In genomic region chr15:93056836-93057235, GRCh38 we compare ENCODE assay signal across 28 cellular contexts. TPM values are rescaled to one million over a fixed set of nuclear protein-coding genes. Genes with fewer than 3 reads are reported as not detected.
"Had no signal": no experiment of that assay in that cellular context is flagged by ENCODE, and none has a peak within 500 bp of the region (broad histone marks: within the 10 kb centered on the region; RNA-seq: fewer than 3 reads in every experiment).

No MANE protein-coding gene starts in this region.

- H3K36me3 ChIP-seq: cardiac muscle cell, ovary, prostate gland had no signal

- H3K27ac ChIP-seq: body of pancreas, cardiac muscle cell, foreskin keratinocyte, hepatocyte, ovary, prostate gland had no signal

- H3K4me1 ChIP-seq: prostate gland had no signal

- H2AFZ ChIP-seq: hepatocyte had no signal

- ATAC-seq: activated CD4-positive, CD25-positive, alpha-beta regulatory T cell treated with anti-CD3 and anti-CD28 coated beads, Interleukin-2, amount 50 U/mL, for 24 hours; activated CD8-positive, alpha-beta memory T cell treated with anti-CD3 and anti-CD28 coated beads, Interleukin-2, amount 10 ng/mL, durations not matched to agents 7 days and 5 days; activated CD8-positive, alpha-beta T cell treated with anti-CD3 and anti-CD28 coated beads for 36 hours; body of pancreas; foreskin keratinocyte; left colon; mucosa of descending colon; naive thymus-derived CD4-positive, alpha-beta T cell; right cardiac atrium; stimulated activated naive CD8-positive, alpha-beta T cell treated with anti-CD3 and anti-CD28 coated beads, Interleukin-15, Interleukin-2, amounts not matched to agents 100 U/mL and 50 U/mL, for 24 hours; T-helper 17 cell had no signal

- H3K4me3 ChIP-seq: body of pancreas, cardiac muscle cell, hepatocyte, mucosa of descending colon, ovary, prostate gland, tibial nerve had no signal

- H3K4me2 ChIP-seq: hepatocyte had no signal

- H3K79me2 ChIP-seq: hepatocyte had no signal

- FAIRE-seq: endometrium, islet of Langerhans, urothelium cell line had no signal

- H3K27me3 ChIP-seq: body of pancreas, cardiac muscle cell, foreskin keratinocyte, hepatocyte, ovary, tibial nerve had no signal

- H3K9me3 ChIP-seq: body of pancreas, mucosa of descending colon, ovary, prostate gland, tibial nerve had no signal

- DNase-seq: activated CD4-positive, alpha-beta T cell treated with anti-CD3 and anti-CD28 coated beads, Interleukin-2, amount 10 ng/mL, durations not matched to agents 24 days and 14 days; activated CD8-positive, alpha-beta memory T cell treated with anti-CD3 and anti-CD28 coated beads, Interleukin-2, amount 10 ng/mL, durations not matched to agents 7 days and 5 days; activated CD8-positive, alpha-beta T cell treated with anti-CD3 and anti-CD28 coated beads for 36 hours; activated gamma-delta T cell; anterior cingulate cortex; body of pancreas; effector CD4-positive, alpha-beta T cell; foreskin keratinocyte; glutamatergic neuron; left colon; mesendoderm; mucosa of descending colon; naive thymus-derived CD4-positive, alpha-beta T cell; ovary; stimulated activated CD4-positive, alpha-beta T cell treated with anti-CD3 and anti-CD28 coated beads, Interleukin-12 subunit alpha, Interleukin-12 subunit beta, amount 100 ng/mL, for 4 hours; stimulated activated CD4-positive, alpha-beta T cell treated with anti-CD3 and anti-CD28 coated beads, Interleukin-4, amount 100 ng/mL, for 4 hours; stimulated activated naive CD8-positive, alpha-beta T cell treated with anti-CD3 and anti-CD28 coated beads, Interleukin-15, Interleukin-2, amounts not matched to agents 100 U/mL and 50 U/mL, for 24 hours; SW 1271; T-helper 17 cell had no signal

RNA-seq across cellular contexts. Expression of gene RGMA, which starts 32.2 kb away (rescaled TPM):
- total RNA-seq: activated CD8-positive, alpha-beta T cell treated with anti-CD3 and anti-CD28 coated beads for 36 hours; T-helper 17 cell had no signal
- polyA plus RNA-seq: naive thymus-derived CD4-positive, alpha-beta T cell had no signal
